In genomic region chr5:131461742-131462141, GRCh38 we compare ENCODE assay signal across 17 cellular contexts.
DNase-seq lines count a peak whose midpoint lies in the region; ATAC-seq and TF ChIP-seq lines count a peak whose summit lies in the region.
"Had no signal": no experiment of that assay in that cellular context is flagged by ENCODE, and none has a peak within 500 bp of the region (broad histone marks: within the 10 kb centered on the region; RNA-seq: fewer than 3 reads in every experiment).

No MANE protein-coding gene starts in this region.

- CTCF ChIA-PET in IMR-90 (lab: Yijun Ruan, JAX), result no interaction called here
- CTCF ChIA-PET in naive thymus-derived CD4-positive, alpha-beta T cell (lab: Charles Lee), result no interaction called here

- DNase-seq in cardiac muscle cell (ENCODE audit: low read depth in 1 of 2, low spot score in 1 of 2), result no peak
- no peak for DNase-seq in heart right ventricle
- no peak for DNase-seq in IMR-90
- DNase-seq in left lobe of liver (ENCODE audit: low spot score), result no peak
- no peak for DNase-seq in naive thymus-derived CD4-positive, alpha-beta T cell
- no peak for DNase-seq in natural killer cell treated with Interleukin-12 subunit alpha and Interleukin-12 subunit beta and Interleukin-15 and Interleukin-18, amount 100 ng/mL, for 72 hours (ENCODE audit: low spot score)
- DNase-seq in chondrocyte (ENCODE audit: low spot score), result no peak
- DNase-seq: BE2C; C1 segment of cervical spinal cord; CD4-positive, CD25-positive, alpha-beta regulatory T cell; DMS153; GDM1; H7; HFFc6 had no signal

- H2BK20ac ChIP-seq in IMR-90 (ENCODE audit: low read depth, low read length), result no peak overlapping the region

- H2BK120ac ChIP-seq in IMR-90 (ENCODE audit: low read depth, low read length), result no peak overlapping the region

- peak overlapping the region in 1 of 10 donors; percentile 74 for H3K4me3 Mint-ChIP-seq in naive thymus-derived CD4-positive, alpha-beta T cell
- H3K4me3 Mint-ChIP-seq in natural killer cell treated with Interleukin-12 subunit alpha and Interleukin-12 subunit beta and Interleukin-15 and Interleukin-18, amount 100 ng/mL, for 72 hours, result no peak overlapping the region
- H3K4me3 Mint-ChIP-seq in chondrocyte (ENCODE audit: unreplicated experiment), result no peak overlapping the region
- H3K4me3 Mint-ChIP-seq: GM23338, HFFc6 had no signal

- no peak overlapping the region for H4K5ac ChIP-seq in IMR-90 (ENCODE audit: low read depth, low read length)

- H3K18ac ChIP-seq in IMR-90 (ENCODE audit: low read depth, low read length), result no peak overlapping the region

- no peak overlapping the region for H4K91ac ChIP-seq in IMR-90 (ENCODE audit: insufficient read depth, low read depth, low read length)

- TF ChIP-seq RAD21 in IMR-90 (IDR thresholded peaks at IDR 0.05; ENCODE audit: low read length), result no peak

- H2BK5ac ChIP-seq in IMR-90 (ENCODE audit: low read depth, low read length, poor library complexity, severe bottlenecking), result no peak overlapping the region

- H3K4me2 ChIP-seq in IMR-90 (ENCODE audit: low read depth, low read length), result no peak overlapping the region
- H3K4me2 ChIP-seq: GM23338 had no signal

- no peak for TF ChIP-seq POLR2A in IMR-90 (IDR thresholded peaks at IDR 0.05; ENCODE audit: low read depth, low read length)

- intact Hi-C loops in heart right ventricle (cut with DNase I) (loop anchor here in 1 of 10 donors (5.0 kb wide), 1 partner anchor 101 kb away; no protein-coding TSS in a partner anchor), IMR-90 (cut with micrococcal nuclease) (no loop called here)
- intact Hi-C loops in naive thymus-derived CD4-positive, alpha-beta T cell (cut with micrococcal nuclease), result loop anchor here in 1 of 2 donors (1.0 to 2.0 kb wide), 2 partner anchors 8 to 17 kb away; no protein-coding TSS in a partner anchor

- peaks cover 15 to 69% (median 49%) of the 10 kb centered on the region in 5 donors for H3K36me3 Mint-ChIP-seq in naive thymus-derived CD4-positive, alpha-beta T cell
- H3K36me3 Mint-ChIP-seq in natural killer cell treated with Interleukin-12 subunit alpha and Interleukin-12 subunit beta and Interleukin-15 and Interleukin-18, amount 100 ng/mL, for 72 hours, result peaks cover 13% of the 10 kb centered on the region
- peaks cover 9% of the 10 kb centered on the region for H3K36me3 Mint-ChIP-seq in chondrocyte (ENCODE audit: low read depth)

- no peaks in the 10 kb centered on the region for H3K9me3 Mint-ChIP-seq in naive thymus-derived CD4-positive, alpha-beta T cell
- no peaks in the 10 kb centered on the region for H3K9me3 Mint-ChIP-seq in natural killer cell treated with Interleukin-12 subunit alpha and Interleukin-12 subunit beta and Interleukin-15 and Interleukin-18, amount 100 ng/mL, for 72 hours
- no peaks in the 10 kb centered on the region for H3K9me3 Mint-ChIP-seq in chondrocyte (ENCODE audit: low read depth)
- H3K9me3 Mint-ChIP-seq: GM23338, HFFc6 had no signal

- no peak overlapping the region for H3K4ac ChIP-seq in IMR-90 (ENCODE audit: low read depth, low read length)

- in situ Hi-C loops in IMR-90 (cut with MboI; ENCODE audit: low sequenced_read_pairs), result no loop called here

- no peak overlapping the region for H3K4me3 ChIP-seq in cardiac muscle cell
- no peak overlapping the region for H3K4me3 ChIP-seq in heart right ventricle
- H3K4me3 ChIP-seq in IMR-90 (ENCODE audit: insufficient read depth, low read depth, low read length), result no peak overlapping the region
- no peak overlapping the region for H3K4me3 ChIP-seq in naive thymus-derived CD4-positive, alpha-beta T cell (ENCODE audit: low read length)
- H3K4me3 ChIP-seq: GM23338 had no signal

- 0 out of 2 replicates have a peak, but pooled peaks cover 3% of the 10 kb centered on the region for H3K9me1 ChIP-seq in IMR-90 (ENCODE audit: insufficient read depth, low read length)

- dilution Hi-C loops in IMR-90 (cut with HindIII; ENCODE audit: low sequenced_read_pairs, unreplicated experiment), result no loop called here

- H2AK5ac ChIP-seq in IMR-90 (ENCODE audit: low read depth, low read length), result no peak overlapping the region

- H2AK9ac ChIP-seq in IMR-90 (replicated peaks; ENCODE audit: low read depth, low read length, poor library complexity), result no peak overlapping the region

- H3K9me3 ChIP-seq in cardiac muscle cell (ENCODE audit: low read depth), result no peaks in the 10 kb centered on the region
- H3K9me3 ChIP-seq in heart right ventricle, result no peaks in the 10 kb centered on the region
- no peaks in the 10 kb centered on the region for H3K9me3 ChIP-seq in IMR-90 (ENCODE audit: control insufficient read depth, insufficient read depth, low read length)
- no peaks in the 10 kb centered on the region for H3K9me3 ChIP-seq in naive thymus-derived CD4-positive, alpha-beta T cell (ENCODE audit: control insufficient read depth in 2 of 3, low read length in 3 of 3)
- H3K9me3 ChIP-seq: BE2C had no signal

- POLR2A ChIA-PET in IMR-90 (lab: Charles Lee; ENCODE audit: unreplicated experiment), result no interaction called here
- POLR2A ChIA-PET in naive thymus-derived CD4-positive, alpha-beta T cell (lab: Charles Lee), result interaction anchor here (0.6 to 2.1 kb wide), 4 partner anchors 9 to 85 kb away, joined by 3 to 7 read pairs (median 4); no protein-coding TSS in a partner anchor

- no peaks in the 10 kb centered on the region for H3K27me3 ChIP-seq in cardiac muscle cell
- no peaks in the 10 kb centered on the region for H3K27me3 ChIP-seq in heart right ventricle
- no peaks in the 10 kb centered on the region for H3K27me3 ChIP-seq in IMR-90 (ENCODE audit: control insufficient read depth, insufficient read depth, low read length)
- no peaks in the 10 kb centered on the region for H3K27me3 ChIP-seq in naive thymus-derived CD4-positive, alpha-beta T cell (ENCODE audit: control insufficient read depth in 2 of 2, insufficient read depth in 2 of 2, low read length in 2 of 2)
- H3K27me3 ChIP-seq: BE2C had no signal

- no peaks in the 10 kb centered on the region for H3K27me3 Mint-ChIP-seq in naive thymus-derived CD4-positive, alpha-beta T cell
- no peaks in the 10 kb centered on the region for H3K27me3 Mint-ChIP-seq in natural killer cell treated with Interleukin-12 subunit alpha and Interleukin-12 subunit beta and Interleukin-15 and Interleukin-18, amount 100 ng/mL, for 72 hours
- H3K27me3 Mint-ChIP-seq in chondrocyte (ENCODE audit: low read depth), result no peaks in the 10 kb centered on the region
- H3K27me3 Mint-ChIP-seq: CD4-positive, CD25-positive, alpha-beta regulatory T cell had no signal

- H3K27ac ChIP-seq in cardiac muscle cell (peak overlapping the region; percentile 34), heart right ventricle (no peak overlapping the region), IMR-90 (ENCODE audit: insufficient read depth, low read length) (no peak overlapping the region)
- peak overlapping the region; percentile 7 for H3K27ac ChIP-seq in naive thymus-derived CD4-positive, alpha-beta T cell (ENCODE audit: low read depth, low read length)

- peaks cover 4% of the 10 kb centered on the region for H3K36me3 ChIP-seq in cardiac muscle cell
- peaks cover 0 to 58% (median 4%) of the 10 kb centered on the region in 9 donors for H3K36me3 ChIP-seq in heart right ventricle
- no peaks in the 10 kb centered on the region; the same call in 1 of the 2 replicates for H3K36me3 ChIP-seq in IMR-90 (ENCODE audit: control insufficient read depth, insufficient read depth, low read length)
- H3K36me3 ChIP-seq in naive thymus-derived CD4-positive, alpha-beta T cell (ENCODE audit: control insufficient read depth in 2 of 3, insufficient read depth in 3 of 3, low read length in 3 of 3), result peaks cover 0 to 41% (median 0%) of the 10 kb centered on the region in 3 experiments

- H4K20me1 ChIP-seq in IMR-90 (ENCODE audit: insufficient read depth, low read length), result no peaks in the 10 kb centered on the region

- no peak overlapping the region for H3K9ac ChIP-seq in IMR-90 (ENCODE audit: low read depth, low read length)

- H4K8ac ChIP-seq in IMR-90 (ENCODE audit: low read depth in 2 of 2, low read length in 2 of 2), result no peak overlapping the region

- no peak overlapping the region for H3K14ac ChIP-seq in IMR-90 (replicated peaks; ENCODE audit: low read depth, low read length)

- no peak overlapping the region for H3K56ac ChIP-seq in IMR-90 (ENCODE audit: extremely low read depth, insufficient read depth, low read length)

- H2AFZ ChIP-seq in IMR-90 (replicated peaks; ENCODE audit: low read length, poor library complexity), result no peak overlapping the region
- H2AFZ ChIP-seq: GM23338 had no signal

- no peak overlapping the region for H2BK15ac ChIP-seq in IMR-90 (ENCODE audit: low read depth, low read length)

- no TSS peak for BruUV-seq in IMR-90 (replicated peaks; lab: Mats Ljungman, UMichigan)

- H3K4me1 Mint-ChIP-seq in naive thymus-derived CD4-positive, alpha-beta T cell, result peaks cover 12 to 91% (median 72%) of the 10 kb centered on the region in 7 donors
- H3K4me1 Mint-ChIP-seq in natural killer cell treated with Interleukin-12 subunit alpha and Interleukin-12 subunit beta and Interleukin-15 and Interleukin-18, amount 100 ng/mL, for 72 hours (ENCODE audit: low read depth in 2 of 2), result peaks cover 8 to 9% of the 10 kb centered on the region in 2 donors
- no peaks in the 10 kb centered on the region for H3K4me1 Mint-ChIP-seq in chondrocyte (ENCODE audit: low read depth)
- H3K4me1 Mint-ChIP-seq: GM23338 had no signal

- H3K79me1 ChIP-seq in IMR-90 (ENCODE audit: low read depth in 1 of 2, low read length in 2 of 2), result peaks cover 3% of the 10 kb centered on the region in 2 experiments; a peak in 2 of 4 replicates

- H3K23ac ChIP-seq in IMR-90 (ENCODE audit: low read depth, low read length), result no peak overlapping the region

- 84 to 89% methylated on average over 5 of the region's 5 CpGs for WGBS in heart right ventricle, 2 donors
- no CpG with 5 or more reads among the region's 5 CpGs for WGBS in IMR-90 (ENCODE audit: extremely low coverage in 2 of 2, insufficient read length in 1 of 2), 2 experiments

- H3K27ac Mint-ChIP-seq in naive thymus-derived CD4-positive, alpha-beta T cell, result peak overlapping the region in 4 of 9 donors; percentile 31 to 78 (median 54)
- no peak overlapping the region for H3K27ac Mint-ChIP-seq in natural killer cell treated with Interleukin-12 subunit alpha and Interleukin-12 subunit beta and Interleukin-15 and Interleukin-18, amount 100 ng/mL, for 72 hours
- no peak overlapping the region for H3K27ac Mint-ChIP-seq in chondrocyte (ENCODE audit: unreplicated experiment)
- H3K27ac Mint-ChIP-seq: GM23338, HFFc6 had no signal

- ATAC-seq in heart right ventricle, result no peak
- no peak for ATAC-seq in IMR-90 (ENCODE audit: low read depth)
- peak; percentile 61 for ATAC-seq in left lobe of liver
- ATAC-seq in naive thymus-derived CD4-positive, alpha-beta T cell, result no peak
- ATAC-seq in natural killer cell treated with Interleukin-12 subunit alpha and Interleukin-12 subunit beta and Interleukin-15 and Interleukin-18, amount 100 ng/mL, for 72 hours, result no peak
- no peak for ATAC-seq in GM21423 (IDR thresholded peaks at IDR 0.05; ENCODE audit: unreplicated experiment)
- ATAC-seq: GM23338, HCT116 had no signal

- TF ChIP-seq CTCF in cardiac muscle cell (IDR thresholded peaks at IDR 0.05; ENCODE audit: low read depth, low read length), result no peak
- no peak for TF ChIP-seq CTCF in heart right ventricle (IDR thresholded peaks at IDR 0.05)
- no peak for TF ChIP-seq CTCF in IMR-90 (conservative IDR thresholded peaks at IDR 0.05; ENCODE audit: low read depth, low read length)
- TF ChIP-seq CTCF in chondrocyte (IDR thresholded peaks at IDR 0.05), result no peak

- H3K4me1 ChIP-seq in cardiac muscle cell (ENCODE audit: low read depth) (peaks cover 10% of the 10 kb centered on the region), heart right ventricle (peaks cover 0 to 21% (median 13%) of the 10 kb centered on the region in 9 donors), IMR-90 (ENCODE audit: control insufficient read depth, insufficient read depth, low read length) (peaks cover 3% of the 10 kb centered on the region; the same call in 1 of the 2 replicates)
- peaks cover 0 to 16% of the 10 kb centered on the region in 2 donors for H3K4me1 ChIP-seq in naive thymus-derived CD4-positive, alpha-beta T cell (ENCODE audit: control insufficient read depth in 2 of 2, insufficient read depth in 2 of 2, low read length in 2 of 2)

Comparison
In these comparisons a context has a peak if more than half of its experiments do, and no peak if none do; other contexts are left out.
1. H3K27ac ChIP-seq: peak in cardiac muscle cell (single experiment) and naive thymus-derived CD4-positive, alpha-beta T cell (single experiment); none in heart right ventricle (0 of 10) and IMR-90 (single experiment).